Comparison of ENCODE assay signal across 9 cellular contexts in the genomic region with DNA sequence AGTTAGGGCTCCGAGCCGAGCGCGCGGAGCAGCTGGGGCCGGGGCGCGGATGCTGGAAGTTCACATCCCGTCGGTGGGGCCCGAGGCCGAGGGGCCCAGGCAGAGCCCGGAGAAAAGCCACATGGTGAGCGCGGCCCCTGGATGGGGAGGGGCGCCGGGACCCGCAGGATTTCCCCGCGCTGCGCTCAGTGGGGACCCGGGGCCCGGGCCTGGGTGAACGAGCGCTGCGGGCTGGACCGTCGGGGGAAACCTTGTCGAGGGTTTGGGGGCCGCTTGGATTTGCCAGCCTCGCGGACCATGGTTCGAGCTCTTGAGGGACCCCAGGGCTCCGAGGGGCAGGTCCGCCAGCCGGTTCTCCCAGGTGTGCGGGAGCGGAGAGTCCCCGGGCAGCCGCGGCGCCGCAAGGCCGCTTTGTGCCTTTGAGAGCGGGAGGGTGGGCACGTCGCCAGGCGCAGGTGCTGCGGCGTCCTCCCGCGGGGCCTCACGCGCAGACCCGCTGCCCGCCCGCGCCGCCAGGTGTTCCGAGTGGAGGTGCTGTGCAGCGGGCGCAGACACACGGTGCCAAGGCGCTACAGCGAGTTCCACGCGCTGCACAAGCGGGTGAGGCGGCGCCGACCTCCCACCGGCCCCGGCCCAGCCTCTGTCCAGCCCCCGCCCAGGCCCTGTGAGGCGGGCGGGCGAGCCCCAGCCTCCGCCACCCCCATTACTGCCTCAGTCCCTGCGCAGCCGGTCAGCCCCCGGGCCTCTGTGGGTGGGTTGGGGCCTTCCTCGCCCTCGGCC. TPM values are rescaled to one million over a fixed set of nuclear protein-coding genes. Genes with fewer than 3 reads are reported as not detected.
DNase-seq lines count a peak whose midpoint lies in the region; ATAC-seq and TF ChIP-seq lines count a peak whose summit lies in the region.
"Had no signal": no experiment of that assay in that cellular context is flagged by ENCODE, and none has a peak within 500 bp of the region (broad histone marks: within the 10 kb centered on the region; RNA-seq: fewer than 3 reads in every experiment).

SNX22 (plus strand) TSS at position 5 of the 780 bp plus-strand sequence; CDS start at position 50, 45 bp downstream.

- H3K27me3 Mint-ChIP-seq in T-cell: peaks cover 7 to 14% of the 10 kb centered on the region in 2 donors
- H3K27me3 Mint-ChIP-seq in endothelial cell (ENCODE audit: unreplicated experiment): peaks cover 15% of the 10 kb centered on the region
- H3K27me3 Mint-ChIP-seq in neural crest cell (ENCODE audit: low read depth): peaks cover 30% of the 10 kb centered on the region

- TF ChIP-seq CTCF in endothelial cell (IDR thresholded peaks at IDR 0.05; ENCODE audit: unreplicated experiment) (no peak), neural crest cell (conservative IDR thresholded peaks at IDR 0.05) (no peak)

- H3K4me3 Mint-ChIP-seq in T-cell: peak within 1 kb of the TSS; percentile 62 to 79 (median 76)
- H3K4me3 Mint-ChIP-seq in endothelial cell (ENCODE audit: unreplicated experiment): peak within 1 kb of the TSS; percentile 77
- H3K4me3 Mint-ChIP-seq in neural crest cell: peak within 1 kb of the TSS; percentile 95

- H3K36me3 Mint-ChIP-seq in T-cell: peaks cover 11% of the 10 kb centered on the region
- H3K36me3 Mint-ChIP-seq in endothelial cell (ENCODE audit: low read depth, unreplicated experiment): peaks cover 8% of the 10 kb centered on the region
- peaks cover 7% of the 10 kb centered on the region for H3K36me3 Mint-ChIP-seq in neural crest cell (ENCODE audit: low read depth)

- peak; percentile 10 for ATAC-seq in HG02642 (IDR thresholded peaks at IDR 0.05; ENCODE audit: poor library complexity, unreplicated experiment)
- peak; percentile 12 to 34 (median 30) for ATAC-seq in T-cell (replicated peaks in 1 of 4)
- no peak for ATAC-seq in HG02938 (IDR thresholded peaks at IDR 0.05; ENCODE audit: unreplicated experiment)

- peak; percentile 66 for DNase-seq in NCI-H146 (lab: John Stamatoyannopoulos, UW)
- no peak for DNase-seq in NCI-H146 treated with DMSO at 0.1 percent for 48 hours (lab: John Stamatoyannopoulos, UW; ENCODE audit: unreplicated experiment)
- DNase-seq in T-cell: peak in 15 of 34 experiments; percentile 21 to 48 (median 31)
- DNase-seq in endothelial cell (ENCODE audit: low spot score): no peak
- no peak for DNase-seq in neural crest cell (ENCODE audit: low read depth, low spot score)
- DNase-seq in GOT3 (lab: John Stamatoyannopoulos, UW): no peak
- DNase-seq: DND-41 had no signal

- CTCF ChIA-PET in T-cell (lab: Charles Lee): no interaction called here

- H3K27ac Mint-ChIP-seq in T-cell (peak within 1 kb of the TSS in 1 of 2 donors; percentile 28), endothelial cell (ENCODE audit: unreplicated experiment) (no peak within 1 kb of the TSS), neural crest cell (ENCODE audit: unreplicated experiment) (no peak within 1 kb of the TSS)

- H3K4me1 Mint-ChIP-seq in T-cell: peaks cover 27 to 35% (median 32%) of the 10 kb centered on the region in 3 donors
- peaks cover 8% of the 10 kb centered on the region for H3K4me1 Mint-ChIP-seq in endothelial cell (ENCODE audit: unreplicated experiment)
- H3K4me1 Mint-ChIP-seq in neural crest cell: peaks cover 20% of the 10 kb centered on the region

- no peaks in the 10 kb centered on the region for H3K9me3 Mint-ChIP-seq in T-cell
- H3K9me3 Mint-ChIP-seq in endothelial cell (ENCODE audit: unreplicated experiment): no peaks in the 10 kb centered on the region
- H3K9me3 Mint-ChIP-seq in neural crest cell: no peaks in the 10 kb centered on the region

- POLR2A ChIA-PET in T-cell (lab: Charles Lee): no interaction called here

RNA-seq across cellular contexts. Expression of gene SNX22, which starts in this region (rescaled TPM):
- 1 to 10 TPM in 3 of 5 donors, under 1 TPM in 2; 0.58 to 3.7 (median 1.4) TPM for total RNA-seq in T-cell
- total RNA-seq in endothelial cell (ENCODE audit: unreplicated experiment): 0.41 TPM
- total RNA-seq in neural crest cell: 12.7 and 12.9 TPM in 2 replicates
